ENCODE assay signal across 15 cellular contexts in the genomic region with DNA sequence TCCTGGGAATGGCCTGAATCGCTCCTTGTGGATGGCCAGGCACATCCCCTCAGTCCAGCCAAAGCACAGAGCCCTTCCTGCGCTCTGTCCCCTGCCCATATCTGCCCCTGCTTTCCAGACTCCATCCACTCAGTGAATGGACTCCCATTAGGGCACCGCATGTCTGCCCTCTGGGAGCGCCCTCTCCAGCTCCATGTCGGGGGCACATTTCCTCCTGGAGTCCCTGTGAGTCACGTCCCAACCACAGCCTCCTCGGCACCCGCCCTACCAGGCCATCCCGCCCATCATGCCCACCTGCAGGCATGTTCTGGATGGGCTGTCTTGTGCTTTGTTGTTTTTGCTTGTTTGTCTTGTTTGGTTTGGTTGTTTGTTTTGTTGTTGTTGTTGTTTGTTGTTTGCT.
"Had no signal": no experiment of that assay in that cellular context is flagged by ENCODE, and none has a peak within 500 bp of the region (broad histone marks: within the 10 kb centered on the region; RNA-seq: fewer than 3 reads in every experiment).

No MANE protein-coding gene starts in this region.

- H3K27ac Mint-ChIP-seq: endodermal cell had no signal

- H3K4me1 Mint-ChIP-seq: endodermal cell had no signal

- H3K36me3 ChIP-seq: stomach, thoracic aorta, transverse colon, uterus had no signal

- H3K27me3 ChIP-seq: transverse colon, uterus had no signal

- H3K4me3 Mint-ChIP-seq: endodermal cell; naive thymus-derived CD8-positive, alpha-beta T cell had no signal

- H3K27ac ChIP-seq: coronary artery, foreskin keratinocyte, psoas muscle, stomach, thoracic aorta, transverse colon, uterus had no signal

- ATAC-seq: mucosa of descending colon; naive thymus-derived CD8-positive, alpha-beta T cell; psoas muscle had no signal

- H3K9me3 ChIP-seq: mucosa of descending colon, psoas muscle, stomach, thoracic aorta, transverse colon, uterus had no signal

- H3K36me3 Mint-ChIP-seq: naive thymus-derived CD8-positive, alpha-beta T cell had no signal

- H3K9me3 Mint-ChIP-seq: endodermal cell; naive thymus-derived CD8-positive, alpha-beta T cell had no signal

- H3K4me3 ChIP-seq: coronary artery, mucosa of descending colon, psoas muscle, stomach, thoracic aorta, transverse colon, uterus had no signal

- DNase-seq: effector CD4-positive, alpha-beta T cell; endodermal cell; erythroblast; foreskin keratinocyte; kidney glomerular epithelial cell; mucosa of descending colon; naive thymus-derived CD8-positive, alpha-beta T cell; psoas muscle; retina; stimulated activated naive CD4-positive, alpha-beta T cell; stomach; transverse colon; uterus had no signal

- H3K4me1 ChIP-seq: foreskin keratinocyte, psoas muscle, uterus had no signal
